9 cellular contexts compared by ENCODE assay signal in the genomic region with DNA sequence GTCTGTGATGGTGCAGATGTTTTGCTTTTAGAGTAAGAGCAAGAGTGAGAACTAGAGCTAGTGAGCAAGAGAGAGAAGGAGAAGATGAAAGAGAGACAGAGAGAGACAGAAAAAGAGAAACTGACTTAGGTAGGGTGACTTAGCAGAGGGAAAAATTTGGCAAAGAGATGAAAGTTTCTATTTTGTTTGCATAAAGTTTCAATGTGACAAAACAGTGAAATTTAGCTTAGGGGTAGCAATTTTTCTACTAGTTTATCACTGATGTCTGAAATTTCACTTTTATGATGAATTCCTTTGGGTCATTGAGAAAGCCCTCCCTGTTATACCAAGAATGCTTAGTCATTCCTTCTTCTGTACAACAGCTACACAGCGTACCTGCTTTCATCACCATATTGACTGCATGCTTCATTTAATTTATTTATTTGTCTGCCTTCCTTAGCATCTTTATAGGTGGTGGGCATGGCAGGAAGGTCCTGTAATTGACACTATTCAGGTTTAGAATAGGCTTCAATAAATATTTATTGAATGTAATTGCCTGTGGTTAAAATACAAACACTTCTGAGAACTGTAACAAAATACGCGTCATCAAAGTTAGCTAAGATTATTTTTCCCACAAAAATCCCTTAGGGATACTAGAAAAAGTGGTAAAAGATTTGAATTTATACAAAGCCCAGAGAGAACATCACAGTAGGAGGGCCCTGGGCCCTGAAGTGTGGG. TPM values are rescaled to one million over a fixed set of nuclear protein-coding genes. Genes with fewer than 3 reads are reported as not detected.
DNase-seq lines count a peak whose midpoint lies in the region; ATAC-seq, FAIRE-seq and TF ChIP-seq lines count a peak whose summit lies in the region.
"Had no signal": no experiment of that assay in that cellular context is flagged by ENCODE, and none has a peak within 500 bp of the region (broad histone marks: within the 10 kb centered on the region; RNA-seq: fewer than 3 reads in every experiment).

No MANE protein-coding gene starts in this region.

- peak overlapping the region; percentile 9 for H3K27ac Mint-ChIP-seq in chondrocyte (ENCODE audit: unreplicated experiment)

- peaks cover 15% of the 10 kb centered on the region for H3K4me1 Mint-ChIP-seq in chondrocyte (ENCODE audit: low read depth)

- H3K9me3 Mint-ChIP-seq in chondrocyte (ENCODE audit: low read depth): no peaks in the 10 kb centered on the region

- TF ChIP-seq CTCF in chondrocyte (IDR thresholded peaks at IDR 0.05): no peak

- H3K4me3 Mint-ChIP-seq in chondrocyte (ENCODE audit: unreplicated experiment): no peak overlapping the region

- DNase-seq in GM18507 (ENCODE audit: extremely low spot score, insufficient read length, low read depth) (no peak), chondrocyte (ENCODE audit: low spot score) (no peak), H7 (no peak), NCI-H524 treated with DMSO at 0.1 percent for 48 hours (lab: John Stamatoyannopoulos, UW) (no peak), NCI-H1694 (lab: John Stamatoyannopoulos, UW) (no peak), NCI-H2107 treated with DMSO at 0.1 percent for 48 hours (lab: John Stamatoyannopoulos, UW; ENCODE audit: unreplicated experiment) (no peak)

- FAIRE-seq in GM18507 (lab: Jason Lieb, UNC): peak; percentile 95
- FAIRE-seq: TTC549 had no signal

- no peaks in the 10 kb centered on the region for H3K36me3 ChIP-seq in H7 (replicated peaks; ENCODE audit: control insufficient read depth, insufficient read depth, low read length)

- ATAC-seq in GM21528 (IDR thresholded peaks at IDR 0.05; ENCODE audit: low FRiP score, unreplicated experiment) (peak; percentile 63), HG03575 (IDR thresholded peaks at IDR 0.05; ENCODE audit: extremely low read depth, insufficient number of reproducible peaks, low FRiP score, unreplicated experiment) (peak; percentile 56)

- no peaks in the 10 kb centered on the region for H3K27me3 ChIP-seq in H7 (ENCODE audit: control insufficient read depth, insufficient read depth, low read length)

- no peaks in the 10 kb centered on the region for H3K36me3 Mint-ChIP-seq in chondrocyte (ENCODE audit: low read depth)

- no peak overlapping the region for H3K4me3 ChIP-seq in H7 (ENCODE audit: insufficient read depth, low read depth, low read length)

- H3K27me3 Mint-ChIP-seq in chondrocyte (ENCODE audit: low read depth): peaks cover 10% of the 10 kb centered on the region

RNA-seq across cellular contexts. Expression of gene CTSC, which starts 19.9 kb away (rescaled TPM):
- total RNA-seq in chondrocyte: 0.77 to 4.8 TPM (median 2.7 TPM) in 3 replicates
- total RNA-seq in H7 (2014; rRNA removed; shearing (Covaris generic)): 326 and 329 TPM in 2 replicates

Comparison
In these comparisons a context has a peak if more than half of its experiments do, and no peak if none do; other contexts are left out.
1. RNA of gene CTSC, which starts 19.9 kb away (total RNA-seq): 326 to 329 TPM in H7; 0.77 to 4.8 TPM in chondrocyte; every median in the first group is over 10 times any median in the second.